Comparison of ENCODE assay signal across 1 cellular context in the genomic region with DNA sequence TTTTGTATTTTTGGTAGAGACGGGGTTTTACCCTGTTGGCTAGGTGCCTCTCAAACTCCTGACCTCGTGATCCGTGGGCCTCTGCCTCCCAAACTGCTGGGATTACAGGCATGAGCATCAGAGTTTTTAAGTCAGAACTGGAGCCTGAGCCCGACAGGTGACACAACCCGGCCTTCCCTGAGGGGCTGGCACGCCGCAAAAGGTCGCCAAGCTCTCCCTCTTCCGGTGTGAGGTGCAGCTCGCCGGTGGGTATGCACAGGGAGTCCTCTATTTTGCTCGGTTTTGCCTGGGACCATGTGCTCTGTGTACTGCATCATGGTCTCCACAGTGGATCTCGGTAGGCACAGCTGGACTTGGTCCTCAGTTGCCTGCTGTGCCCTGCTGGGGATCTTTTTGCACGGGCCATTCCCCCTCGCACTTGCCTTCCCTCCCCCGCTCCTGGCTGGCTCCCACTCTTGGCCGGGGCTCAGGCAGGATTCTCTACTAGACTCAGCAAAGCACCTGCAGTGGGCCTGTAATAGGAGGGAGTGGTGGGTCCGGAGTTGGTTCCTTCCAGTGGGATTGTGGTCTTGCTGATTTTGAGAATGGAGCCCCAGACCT.
TF ChIP-seq lines count a peak whose summit lies in the region.

No MANE protein-coding gene starts in this region.

TF ChIP-seq in H1, 55 proteins besides CTCF, POLR2A, EP300 and RAD21:
- TF ChIP-seq POU5F1 (IDR thresholded peaks at IDR 0.05; ENCODE audit: low read depth, low read length) (no peak), CREB1 (IDR thresholded peaks at IDR 0.05) (no peak), ASH2L (IDR thresholded peaks at IDR 0.05; ENCODE audit: low read length) (no peak), CEBPB (IDR thresholded peaks at IDR 0.05; ENCODE audit: low read depth, low read length) (no peak), CTBP2 (IDR thresholded peaks at IDR 0.05; ENCODE audit: borderline replicate concordance, insufficient read depth, insufficient read length, low read length) (no peak), SIX5 (IDR thresholded peaks at IDR 0.05; ENCODE audit: low read depth, low read length) (no peak), RXRA (IDR thresholded peaks at IDR 0.05; ENCODE audit: insufficient read depth, low read depth, low read length) (no peak), KDM1A (IDR thresholded peaks at IDR 0.05; ENCODE audit: borderline replicate concordance, low read length) (no peak), ATF2 (IDR thresholded peaks at IDR 0.05; ENCODE audit: low read length) (no peak), EGR1 (IDR thresholded peaks at IDR 0.05; ENCODE audit: borderline replicate concordance, low read depth, low read length) (no peak), CBX8 (IDR thresholded peaks at IDR 0.05; ENCODE audit: borderline replicate concordance, low read depth, low read length) (no peak), POLR2AphosphoS5 (IDR thresholded peaks at IDR 0.05; ENCODE audit: low read depth, low read length) (no peak), YY1 (IDR thresholded peaks at IDR 0.05; ENCODE audit: low read depth, low read length) (no peak)
